1 cellular context compared by ENCODE assay signal in genomic region chr12:77238368-77238767, GRCh38.
TF ChIP-seq lines count a peak whose summit lies in the region.

No MANE protein-coding gene starts in this region.

TF ChIP-seq in GM23338, 12 proteins besides CTCF, POLR2A, EP300 and RAD21:
- TF ChIP-seq ZNF462 (CRISPR knock-in tag; IDR thresholded peaks at IDR 0.05) (no peak), ZNF331 (CRISPR knock-in tag; IDR thresholded peaks at IDR 0.05; ENCODE audit: low read depth) (no peak), CREB1 (CRISPR knock-in tag; IDR thresholded peaks at IDR 0.05; ENCODE audit: low read depth) (no peak), EZH2 (IDR thresholded peaks at IDR 0.05; ENCODE audit: low read depth, unreplicated experiment) (no peak), STAT1 (IDR thresholded peaks at IDR 0.05; ENCODE audit: unreplicated experiment) (no peak), ZNF114 (CRISPR knock-in tag; IDR thresholded peaks at IDR 0.05) (no peak), ETS1 (IDR thresholded peaks at IDR 0.05) (no peak), POLR2AphosphoS5 (IDR thresholded peaks at IDR 0.05; ENCODE audit: low read depth) (no peak), EZH2phosphoT487 (IDR thresholded peaks at IDR 0.05; ENCODE audit: unreplicated experiment) (no peak), REST (IDR thresholded peaks at IDR 0.05; ENCODE audit: unreplicated experiment) (no peak), JUNB (IDR thresholded peaks at IDR 0.05; ENCODE audit: unreplicated experiment) (no peak), NANOG (IDR thresholded peaks at IDR 0.05; ENCODE audit: borderline replicate concordance) (no peak)
